ENCODE assay signal across 26 cellular contexts in genomic region chr19:2492870-2493269, GRCh38. TPM values are rescaled to one million over a fixed set of nuclear protein-coding genes. Genes with fewer than 3 reads are reported as not detected.
DNase-seq lines count a peak whose midpoint lies in the region; ATAC-seq and TF ChIP-seq lines count a peak whose summit lies in the region.
"Had no signal": no experiment of that assay in that cellular context is flagged by ENCODE, and none has a peak within 500 bp of the region (broad histone marks: within the 10 kb centered on the region; RNA-seq: fewer than 3 reads in every experiment).

No MANE protein-coding gene starts in this region.

- no peaks in the 10 kb centered on the region for H3K27me3 Mint-ChIP-seq in MCF 10A (ENCODE audit: insufficient read depth, unreplicated experiment)
- H3K27me3 Mint-ChIP-seq in naive thymus-derived CD8-positive, alpha-beta T cell: peaks cover 3 to 46% (median 15%) of the 10 kb centered on the region in 5 donors

- H3K36me3 Mint-ChIP-seq in MCF 10A (ENCODE audit: insufficient read depth, unreplicated experiment): no peaks in the 10 kb centered on the region
- H3K36me3 Mint-ChIP-seq in naive thymus-derived CD8-positive, alpha-beta T cell: no peaks in the 10 kb centered on the region

- no peak for TF ChIP-seq POLR2A in breast epithelium (IDR thresholded peaks at IDR 0.05)

- H3K4me1 ChIP-seq in breast epithelium (peaks cover 0 to 26% of the 10 kb centered on the region in 2 donors), RWPE2 (ENCODE audit: insufficient read depth, poor library complexity, severe bottlenecking) (peaks cover 31% of the 10 kb centered on the region)

- H3K27ac ChIP-seq in breast epithelium (peak overlapping the region in 1 of 2 donors; percentile 21), RWPE2 (ENCODE audit: poor library complexity, severe bottlenecking) (peak overlapping the region; percentile 95)
- H3K27ac ChIP-seq: C4-2B, foreskin keratinocyte, thyroid gland had no signal

- intact Hi-C loops in MCF 10A (cut with micrococcal nuclease): no loop called here
- intact Hi-C loops in breast epithelium (cut with DNase I; ENCODE audit: low total_unique reads): no loop called here

- no peak overlapping the region for H3K27ac Mint-ChIP-seq in MCF 10A (ENCODE audit: low read depth, unreplicated experiment)
- H3K27ac Mint-ChIP-seq in naive thymus-derived CD8-positive, alpha-beta T cell: peak overlapping the region in 3 of 10 donors; percentile 34 to 68 (median 43)

- CTCF ChIA-PET in MCF 10A (lab: Yijun Ruan, JAX): interaction anchor here (0.5 to 1.0 kb wide), 2 partner anchors 49 to 118 kb away, joined by 4 read pairs; no protein-coding TSS in a partner anchor

- H3K4me1 Mint-ChIP-seq in MCF 10A (ENCODE audit: insufficient read depth, unreplicated experiment): peaks cover 33% of the 10 kb centered on the region
- peaks cover 13 to 48% (median 41%) of the 10 kb centered on the region in 4 donors for H3K4me1 Mint-ChIP-seq in naive thymus-derived CD8-positive, alpha-beta T cell

- H3K27me3 ChIP-seq in breast epithelium (no peaks in the 10 kb centered on the region), RWPE2 (ENCODE audit: insufficient read depth, poor library complexity, severe bottlenecking) (no peaks in the 10 kb centered on the region)
- H3K27me3 ChIP-seq: thyroid gland had no signal

- peak overlapping the region; percentile 51 for H3K4me3 Mint-ChIP-seq in MCF 10A (ENCODE audit: unreplicated experiment)
- H3K4me3 Mint-ChIP-seq in naive thymus-derived CD8-positive, alpha-beta T cell: peak overlapping the region in 6 of 10 donors; percentile 9 to 78 (median 52)
- H3K4me3 Mint-ChIP-seq: activated T-cell treated with anti-CD3 and anti-CD28 coated beads, Interleukin-2, amount 50 U/mL, for 4 hours had no signal

- POLR2A ChIA-PET in MCF 10A (lab: Yijun Ruan, JAX): interaction anchor here (0.9 to 10.7 kb wide), 2 partner anchors 15 to 86 kb away, joined by 3 to 131 read pairs; partner anchors contain the start of gene GADD45B
- POLR2A ChIA-PET in naive thymus-derived CD8-positive, alpha-beta T cell (lab: Charles Lee): interaction anchor here (0.7 to 8.1 kb wide), 3 partner anchors 12 to 26 kb away, joined by 3 to 112 read pairs (median 7); partner anchors contain the start of gene GADD45B

- DNase-seq in MCF 10A (ENCODE audit: unreplicated experiment) (no peak), breast epithelium (ENCODE audit: low spot score in 2 of 2) (no peak), RWPE2 (ENCODE audit: low spot score) (no peak), NCI-H748 (lab: John Stamatoyannopoulos, UW; ENCODE audit: unreplicated experiment) (no peak), NCI-H774 (lab: John Stamatoyannopoulos, UW) (no peak), dermis blood vessel endothelial cell (no peak), NCI-H128 (lab: John Stamatoyannopoulos, UW; ENCODE audit: unreplicated experiment) (no peak)
- DNase-seq in naive thymus-derived CD8-positive, alpha-beta T cell: no peak
- DNase-seq: activated CD4-positive, CD25-positive, alpha-beta regulatory T cell treated with anti-CD3 and anti-CD28 coated beads, Interleukin-2, amount 50 U/mL, for 72 hours; activated CD8-positive, alpha-beta memory T cell treated with anti-CD3 and anti-CD28 coated beads for 24 hours; activated naive CD4-positive, alpha-beta T cell treated with Interleukin-2 at 50 U/mL for 16 hours; activated T-cell treated with anti-CD3 and anti-CD28 coated beads, Interleukin-2, amount 50 U/mL, for 4 hours; anterior cingulate cortex; caudate nucleus; foreskin keratinocyte; hippocampal formation; NCI-H2171; NCI-H524 treated with DMSO at 0.1 percent for 48 hours; occipital lobe; stimulated activated CD4-positive, alpha-beta T cell treated with anti-CD3 and anti-CD28 coated beads, Interleukin-12 subunit alpha, Interleukin-12 subunit beta, amount 100 ng/mL, for 4 hours; stimulated activated CD4-positive, alpha-beta T cell treated with anti-CD3 and anti-CD28 coated beads, Interleukin-4, amount 100 ng/mL, for 4 hours; stimulated activated naive CD8-positive, alpha-beta T cell treated with anti-CD3 and anti-CD28 coated beads, Interleukin-15, Interleukin-2, amounts not matched to agents 100 U/mL and 50 U/mL, for 24 hours; thyroid gland had no signal

- H3K36me3 ChIP-seq in breast epithelium (no peaks in the 10 kb centered on the region), RWPE2 (ENCODE audit: low read depth) (no peaks in the 10 kb centered on the region)
- H3K36me3 ChIP-seq: thyroid gland had no signal

- no peaks in the 10 kb centered on the region for H3K9me3 ChIP-seq in breast epithelium
- H3K9me3 ChIP-seq in RWPE2 (ENCODE audit: severe bottlenecking): no peaks in the 10 kb centered on the region
- H3K9me3 ChIP-seq: thyroid gland had no signal

- no peak for ATAC-seq in RWPE2 (ENCODE audit: low read depth)
- ATAC-seq in naive thymus-derived CD8-positive, alpha-beta T cell: no peak
- ATAC-seq: activated T-cell treated with anti-CD3 and anti-CD28 coated beads, Interleukin-2, amount 50 U/mL, for 4 hours; foreskin keratinocyte; HCT116; Right ventricle myocardium inferior; stimulated activated naive CD8-positive, alpha-beta T cell treated with anti-CD3 and anti-CD28 coated beads, Interleukin-15, Interleukin-2, amounts not matched to agents 100 U/mL and 50 U/mL, for 24 hours had no signal

- no peak for TF ChIP-seq CTCF in MCF 10A (IDR thresholded peaks at IDR 0.05; ENCODE audit: unreplicated experiment)
- no peak for TF ChIP-seq CTCF in breast epithelium (IDR thresholded peaks at IDR 0.05)
- TF ChIP-seq CTCF in RWPE2 (IDR thresholded peaks at IDR 0.05; ENCODE audit: poor library complexity, severe bottlenecking): no peak

- no TSS peak for BruUV-seq in MCF 10A (replicated peaks; lab: Mats Ljungman, UMichigan)

- H3K4me3 ChIP-seq in breast epithelium (no peak overlapping the region), RWPE2 (ENCODE audit: severe bottlenecking) (no peak overlapping the region)
- H3K4me3 ChIP-seq: thyroid gland had no signal

- no peaks in the 10 kb centered on the region for H3K9me3 Mint-ChIP-seq in MCF 10A (ENCODE audit: unreplicated experiment)
- H3K9me3 Mint-ChIP-seq in naive thymus-derived CD8-positive, alpha-beta T cell: no peaks in the 10 kb centered on the region
- H3K9me3 Mint-ChIP-seq: activated T-cell treated with anti-CD3 and anti-CD28 coated beads, Interleukin-2, amount 50 U/mL, for 4 hours had no signal

RNA-seq across cellular contexts. Expression of gene GADD45B, which starts 16.9 kb away (rescaled TPM):
- total RNA-seq in MCF 10A (2022): 28.0 and 53.8 TPM in 2 replicates
- total RNA-seq in breast epithelium: 100 to 1,000 TPM; 136 to 301 (median 172) TPM
- 100 to 1,000 TPM; 108 to 115 TPM for total RNA-seq in naive thymus-derived CD8-positive, alpha-beta T cell
- polyA plus RNA-seq in naive thymus-derived CD8-positive, alpha-beta T cell: 10 to 100 TPM; 41.0 to 57.3 (median 43.8) TPM
- 53.4 and 114 TPM in 2 replicates for total RNA-seq in dermis blood vessel endothelial cell

RNA-seq across cellular contexts. Expression of gene LMNB2, which starts 36.1 kb away (rescaled TPM):
- total RNA-seq in MCF 10A (2022) (85.2 and 85.6 TPM in 2 replicates), breast epithelium (10 to 100 TPM; 13.1 to 25.2 (median 15.7) TPM), dermis blood vessel endothelial cell (57.3 and 179 TPM in 2 replicates)
- 10 to 100 TPM; 17.3 to 19.6 TPM for total RNA-seq in naive thymus-derived CD8-positive, alpha-beta T cell
- polyA plus RNA-seq in naive thymus-derived CD8-positive, alpha-beta T cell: 10 to 100 TPM in 1 of 3 donors, 1 to 10 TPM in 2; 5.4 to 10.5 (median 7.4) TPM
